Comparison of ENCODE assay signal across 1 cellular context in genomic region chr5:178223828-178224335, GRCh38.
TF ChIP-seq lines count a peak whose summit lies in the region.

No MANE protein-coding gene starts in this region.

TF ChIP-seq in K562, 482 proteins besides CTCF, POLR2A, EP300 and RAD21 (continues in another document):
- no peak for TF ChIP-seq TAF1 (IDR thresholded peaks at IDR 0.05; ENCODE audit: control insufficient read depth, extremely low read depth, insufficient read depth, low read length, severe bottlenecking)
- TF ChIP-seq ZNF311 (CRISPR knock-in tag; IDR thresholded peaks at IDR 0.05): no peak
- TF ChIP-seq ZNF512 (tag; IDR thresholded peaks at IDR 0.05): no peak
- peak; percentile 96 for TF ChIP-seq ZBTB33 (CRISPR knock-in tag; IDR thresholded peaks at IDR 0.05)
- TF ChIP-seq BCL6 (CRISPR knock-in tag; IDR thresholded peaks at IDR 0.05): no peak
- no peak for TF ChIP-seq NKRF (IDR thresholded peaks at IDR 0.05; ENCODE audit: borderline replicate concordance)
- no peak for TF ChIP-seq HMG20A (CRISPR knock-in tag; conservative IDR thresholded peaks at IDR 0.05)
- no peak for TF ChIP-seq NFXL1 (CRISPR knock-in tag; IDR thresholded peaks at IDR 0.05)
- no peak for TF ChIP-seq ZNF77 (CRISPR knock-in tag; IDR thresholded peaks at IDR 0.05)
- TF ChIP-seq MGA (IDR thresholded peaks at IDR 0.05): no peak
- TF ChIP-seq ZNF561 (CRISPR knock-in tag; conservative IDR thresholded peaks at IDR 0.05): no peak
- TF ChIP-seq ILK (tag; IDR thresholded peaks at IDR 0.05; ENCODE audit: borderline replicate concordance, low read depth): no peak
- no peak for TF ChIP-seq ZNF639 (CRISPR knock-in tag; conservative IDR thresholded peaks at IDR 0.05 in 1 of 2, IDR thresholded peaks at IDR 0.05 in 1 of 2)
- no peak for TF ChIP-seq ZNF318 (IDR thresholded peaks at IDR 0.05; ENCODE audit: borderline replicate concordance in 1 of 2, low read depth in 1 of 2)
- TF ChIP-seq PATZ1 (CRISPR knock-in tag; IDR thresholded peaks at IDR 0.05; ENCODE audit: borderline replicate concordance): no peak
- TF ChIP-seq POLR2G (IDR thresholded peaks at IDR 0.05; ENCODE audit: low read depth, low read length): peak; percentile 68
